Comparison of ENCODE assay signal across 8 cellular contexts in genomic region chr6:28251648-28252506, GRCh38.
A peak's percentile ranks its signal among the peaks of the same experiment; 100 is the strongest.
DNase-seq lines count a peak whose midpoint lies in the region; ATAC-seq and TF ChIP-seq lines count a peak whose summit lies in the region.

Gene ZKSCAN4, minus strand, starts transcription at chr6:28252269. Its CDS starts 289 bp downstream, at chr6:28251980.

- ATAC-seq in HG02759 (IDR thresholded peaks at IDR 0.05; ENCODE audit: unreplicated experiment) (peak; percentile 82), HG03196 (IDR thresholded peaks at IDR 0.05; ENCODE audit: unreplicated experiment) (no peak)

- no peak for TF ChIP-seq CTCF in GM12864 (IDR thresholded peaks at IDR 0.05; ENCODE audit: low read depth, low read length, missing control alignments)

- DNase-seq in GM12864 (ENCODE audit: low read depth) (peak; percentile 89), NCI-H187 treated with DMSO at 0.1 percent for 48 hours (lab: John Stamatoyannopoulos, UW) (peak; percentile 59), T-helper 22 cell (ENCODE audit: low read depth) (peak; percentile 55), astrocyte of the hippocampus (ENCODE audit: low read depth, low spot score) (peak; percentile 94), hypothalamus (lab: John Stamatoyannopoulos, UW) (peak in 50 of 51 donors; percentile 11 to 86 (median 52)), retina (peak; percentile 95)

- H3K4me3 ChIP-seq in GM12864 (ENCODE audit: low read depth, low read length), result peak within 1 kb of the TSS; percentile 82
